ENCODE assay signal across 1 cellular context in genomic region chr20:327041-327945, GRCh38.
TF ChIP-seq lines count a peak whose summit lies in the region.

No MANE protein-coding gene starts in this region.

TF ChIP-seq in A549, 52 proteins besides CTCF, POLR2A, EP300 and RAD21 (continued from another document):
- TF ChIP-seq, protein P1, sequence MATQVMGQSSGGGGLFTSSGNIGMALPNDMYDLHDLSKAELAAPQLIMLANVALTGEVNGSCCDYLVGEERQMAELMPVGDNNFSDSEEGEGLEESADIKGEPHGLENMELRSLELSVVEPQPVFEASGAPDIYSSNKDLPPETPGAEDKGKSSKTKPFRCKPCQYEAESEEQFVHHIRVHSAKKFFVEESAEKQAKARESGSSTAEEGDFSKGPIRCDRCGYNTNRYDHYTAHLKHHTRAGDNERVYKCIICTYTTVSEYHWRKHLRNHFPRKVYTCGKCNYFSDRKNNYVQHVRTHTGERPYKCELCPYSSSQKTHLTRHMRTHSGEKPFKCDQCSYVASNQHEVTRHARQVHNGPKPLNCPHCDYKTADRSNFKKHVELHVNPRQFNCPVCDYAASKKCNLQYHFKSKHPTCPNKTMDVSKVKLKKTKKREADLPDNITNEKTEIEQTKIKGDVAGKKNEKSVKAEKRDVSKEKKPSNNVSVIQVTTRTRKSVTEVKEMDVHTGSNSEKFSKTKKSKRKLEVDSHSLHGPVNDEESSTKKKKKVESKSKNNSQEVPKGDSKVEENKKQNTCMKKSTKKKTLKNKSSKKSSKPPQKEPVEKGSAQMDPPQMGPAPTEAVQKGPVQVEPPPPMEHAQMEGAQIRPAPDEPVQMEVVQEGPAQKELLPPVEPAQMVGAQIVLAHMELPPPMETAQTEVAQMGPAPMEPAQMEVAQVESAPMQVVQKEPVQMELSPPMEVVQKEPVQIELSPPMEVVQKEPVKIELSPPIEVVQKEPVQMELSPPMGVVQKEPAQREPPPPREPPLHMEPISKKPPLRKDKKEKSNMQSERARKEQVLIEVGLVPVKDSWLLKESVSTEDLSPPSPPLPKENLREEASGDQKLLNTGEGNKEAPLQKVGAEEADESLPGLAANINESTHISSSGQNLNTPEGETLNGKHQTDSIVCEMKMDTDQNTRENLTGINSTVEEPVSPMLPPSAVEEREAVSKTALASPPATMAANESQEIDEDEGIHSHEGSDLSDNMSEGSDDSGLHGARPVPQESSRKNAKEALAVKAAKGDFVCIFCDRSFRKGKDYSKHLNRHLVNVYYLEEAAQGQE (IDR thresholded peaks at IDR 0.05) = no peak
- no peak for TF ChIP-seq CHD4 (IDR thresholded peaks at IDR 0.05; ENCODE audit: borderline replicate concordance)
- TF ChIP-seq CBX2 (IDR thresholded peaks at IDR 0.05; ENCODE audit: borderline replicate concordance, low read depth) = no peak
- no peak for TF ChIP-seq SREBF2 (IDR thresholded peaks at IDR 0.05)
- TF ChIP-seq ZC3H11A (IDR thresholded peaks at IDR 0.05) = no peak
- TF ChIP-seq, protein P2, sequence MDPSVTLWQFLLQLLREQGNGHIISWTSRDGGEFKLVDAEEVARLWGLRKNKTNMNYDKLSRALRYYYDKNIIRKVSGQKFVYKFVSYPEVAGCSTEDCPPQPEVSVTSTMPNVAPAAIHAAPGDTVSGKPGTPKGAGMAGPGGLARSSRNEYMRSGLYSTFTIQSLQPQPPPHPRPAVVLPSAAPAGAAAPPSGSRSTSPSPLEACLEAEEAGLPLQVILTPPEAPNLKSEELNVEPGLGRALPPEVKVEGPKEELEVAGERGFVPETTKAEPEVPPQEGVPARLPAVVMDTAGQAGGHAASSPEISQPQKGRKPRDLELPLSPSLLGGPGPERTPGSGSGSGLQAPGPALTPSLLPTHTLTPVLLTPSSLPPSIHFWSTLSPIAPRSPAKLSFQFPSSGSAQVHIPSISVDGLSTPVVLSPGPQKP (IDR thresholded peaks at IDR 0.05; ENCODE audit: low read depth, low read length) = no peak
- no peak for TF ChIP-seq POLR2AphosphoS2 (conservative IDR thresholded peaks at IDR 0.05; ENCODE audit: low read length)
- TF ChIP-seq JUN (IDR thresholded peaks at IDR 0.05) = peak; percentile 46 to 75; a peak in 2 of 5 replicates
- TF ChIP-seq FOSL2 (IDR thresholded peaks at IDR 0.05) = no peak
- TF ChIP-seq FOSL2 (CRISPR knock-in tag; IDR thresholded peaks at IDR 0.05) = no peak; the same call in 1 of the 2 replicates
- 0 out of 2 replicates have a peak, but pooled peaks have one; percentile 17 for TF ChIP-seq BHLHE40 (IDR thresholded peaks at IDR 0.05; ENCODE audit: low read depth, low read length)
- no peak for TF ChIP-seq SMC3 (IDR thresholded peaks at IDR 0.05)
- TF ChIP-seq, protein P3, sequence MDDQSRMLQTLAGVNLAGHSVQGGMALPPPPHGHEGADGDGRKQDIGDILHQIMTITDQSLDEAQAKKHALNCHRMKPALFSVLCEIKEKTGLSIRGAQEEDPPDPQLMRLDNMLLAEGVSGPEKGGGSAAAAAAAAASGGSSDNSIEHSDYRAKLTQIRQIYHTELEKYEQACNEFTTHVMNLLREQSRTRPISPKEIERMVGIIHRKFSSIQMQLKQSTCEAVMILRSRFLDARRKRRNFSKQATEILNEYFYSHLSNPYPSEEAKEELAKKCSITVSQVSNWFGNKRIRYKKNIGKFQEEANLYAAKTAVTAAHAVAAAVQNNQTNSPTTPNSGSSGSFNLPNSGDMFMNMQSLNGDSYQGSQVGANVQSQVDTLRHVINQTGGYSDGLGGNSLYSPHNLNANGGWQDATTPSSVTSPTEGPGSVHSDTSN (IDR thresholded peaks at IDR 0.05) = peak; percentile 40; the same call in 1 of the 2 replicates
- TF ChIP-seq HDAC2 (IDR thresholded peaks at IDR 0.05) = no peak
- no peak for TF ChIP-seq ZNF302 (CRISPR knock-in tag; IDR thresholded peaks at IDR 0.05)
- no peak for TF ChIP-seq RCOR1 (IDR thresholded peaks at IDR 0.05; ENCODE audit: low read depth, low read length)
- no peak for TF ChIP-seq FOXS1 (CRISPR knock-in tag; IDR thresholded peaks at IDR 0.05)
- 0 out of 2 replicates have a peak, but pooled peaks have one; percentile 25 for TF ChIP-seq RARB (CRISPR knock-in tag; IDR thresholded peaks at IDR 0.05)
